In the genomic region with DNA sequence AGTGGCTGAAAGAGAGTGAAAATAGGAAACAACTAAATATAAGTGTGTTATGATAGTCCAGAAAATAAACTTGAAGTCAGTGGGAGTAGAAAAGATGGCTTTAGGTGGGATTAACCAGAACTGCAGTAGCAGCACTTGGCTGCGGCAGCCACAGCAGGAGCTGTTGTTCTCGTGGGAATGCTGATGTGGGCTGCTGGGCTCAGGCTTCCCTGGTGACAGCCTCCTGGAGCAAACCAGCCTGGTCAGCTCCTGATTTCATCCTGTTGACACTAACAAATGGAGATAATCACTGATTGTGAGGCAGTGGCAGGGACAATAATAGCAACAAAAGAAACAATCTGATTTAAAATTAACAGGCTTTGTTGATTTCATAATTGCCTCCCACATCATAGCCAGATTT, we compare ENCODE assay signal across 11 cellular contexts.
A peak's percentile ranks its signal among the peaks of the same experiment; 100 is the strongest.
DNase-seq lines count a peak whose midpoint lies in the region; ATAC-seq and TF ChIP-seq lines count a peak whose summit lies in the region.
"Had no signal": no experiment of that assay in that cellular context is flagged by ENCODE, and none has a peak within 500 bp of the region (broad histone marks: within the 10 kb centered on the region; RNA-seq: fewer than 3 reads in every experiment).

No MANE protein-coding gene starts in this region.

- H4K91ac ChIP-seq in neuronal stem cell (ENCODE audit: low read depth, low read length, poor library complexity): peak overlapping the region; percentile 25

- H2BK120ac ChIP-seq in neuronal stem cell (ENCODE audit: low read depth, low read length): no peak overlapping the region

- BruUV-seq in Calu3 (replicated peaks; lab: Mats Ljungman, UMichigan): no TSS peak

- H3K4me3 Mint-ChIP-seq in Calu3 (ENCODE audit: low read depth, unreplicated experiment): no peak overlapping the region

- no peak overlapping the region for H4K8ac ChIP-seq in neuronal stem cell (ENCODE audit: low read depth, low read length)

- H3K23ac ChIP-seq in neuronal stem cell (ENCODE audit: low read depth, low read length, poor library complexity): no peak overlapping the region

- H3K9me3 Mint-ChIP-seq in Calu3 (ENCODE audit: low read depth, unreplicated experiment): no peaks in the 10 kb centered on the region

- no peak overlapping the region for H3K27ac Mint-ChIP-seq in Calu3 (ENCODE audit: unreplicated experiment)

- no peak overlapping the region for H2BK15ac ChIP-seq in neuronal stem cell (ENCODE audit: low read length)

- H3K4ac ChIP-seq in neuronal stem cell (ENCODE audit: low read length): no peak overlapping the region

- peak overlapping the region in 5 of 10 donors; percentile 18 to 64 (median 42) for H3K27ac ChIP-seq in heart right ventricle
- H3K27ac ChIP-seq in neuronal stem cell (replicated peaks; ENCODE audit: low read length): peak overlapping the region; percentile 21
- H3K27ac ChIP-seq: suprapubic skin had no signal

- no peak overlapping the region for H3K18ac ChIP-seq in neuronal stem cell (ENCODE audit: low read length)

- H3K36me3 Mint-ChIP-seq in Calu3 (ENCODE audit: insufficient read depth, unreplicated experiment): no peaks in the 10 kb centered on the region

- no peaks in the 10 kb centered on the region for H3K9me3 ChIP-seq in NT2/D1 (ENCODE audit: insufficient read depth, low read length)
- no peaks in the 10 kb centered on the region for H3K9me3 ChIP-seq in heart right ventricle
- peaks cover 0 to 3% of the 10 kb centered on the region in 2 donors for H3K9me3 ChIP-seq in neuronal stem cell (replicated peaks in 1 of 2; ENCODE audit: control insufficient read depth in 2 of 2, insufficient read depth in 1 of 2, low read depth in 1 of 2, low read length in 2 of 2)
- H3K9me3 ChIP-seq: suprapubic skin had no signal

- H2BK12ac ChIP-seq in neuronal stem cell (ENCODE audit: low read length): no peak overlapping the region

- no peak overlapping the region for H2AFZ ChIP-seq in neuronal stem cell (ENCODE audit: low read length)

- H3K27me3 Mint-ChIP-seq in Calu3 (ENCODE audit: unreplicated experiment): no peaks in the 10 kb centered on the region

- H3K14ac ChIP-seq in neuronal stem cell (ENCODE audit: low read length): no peak overlapping the region

- DNase-seq in COR-L47 (lab: John Stamatoyannopoulos, UW) (peak; percentile 69), NT2/D1 (ENCODE audit: low read depth, low spot score) (peak; percentile 27), heart right ventricle (peak in 1 of 2 donors; percentile 46), neuronal stem cell (ENCODE audit: low spot score) (no peak), Calu3 (no peak), NCI-H2171 (lab: John Stamatoyannopoulos, UW) (no peak), cortex of kidney (lab: John Stamatoyannopoulos, UW) (no peak)
- DNase-seq: amniotic stem cell, NCI-H774 had no signal

- peaks cover 18% of the 10 kb centered on the region for H3K4me1 Mint-ChIP-seq in Calu3 (ENCODE audit: low read depth, unreplicated experiment)

- 14 to 19% methylated on average over 2 of the region's 2 CpGs for WGBS in heart right ventricle, 2 donors
- no CpG with 5 or more reads among the region's 2 CpGs for WGBS in neuronal stem cell (ENCODE audit: extremely low coverage in 2 of 2, insufficient read length in 2 of 2, insufficient replicate concordance in 1 of 2), 2 donors

- no peak overlapping the region for H3K9ac ChIP-seq in NT2/D1 (ENCODE audit: insufficient read length, low read depth)
- no peak overlapping the region for H3K9ac ChIP-seq in neuronal stem cell (ENCODE audit: low read depth, low read length, poor library complexity)

- no peaks in the 10 kb centered on the region for H3K79me1 ChIP-seq in neuronal stem cell (ENCODE audit: low read depth, low read length)

- peak; percentile 69 to 83 (median 78) for ATAC-seq in heart right ventricle
- ATAC-seq in HG02852 (IDR thresholded peaks at IDR 0.05; ENCODE audit: unreplicated experiment): no peak

- no peak for TF ChIP-seq CTCF in heart right ventricle (IDR thresholded peaks at IDR 0.05)
- no peak for TF ChIP-seq CTCF in Calu3 (IDR thresholded peaks at IDR 0.05; ENCODE audit: unreplicated experiment)

- H3K36me3 ChIP-seq in NT2/D1 (ENCODE audit: insufficient read depth, insufficient read length, low read length) (no peaks in the 10 kb centered on the region), heart right ventricle (no peaks in the 10 kb centered on the region), neuronal stem cell (replicated peaks in 1 of 2; ENCODE audit: control insufficient read depth in 2 of 2, insufficient read depth in 2 of 2, low read length in 2 of 2) (no peaks in the 10 kb centered on the region)
- H3K36me3 ChIP-seq: suprapubic skin had no signal

- H3K4me3 ChIP-seq in NT2/D1 (ENCODE audit: insufficient read length, low read depth) (no peak overlapping the region), heart right ventricle (no peak overlapping the region), neuronal stem cell (ENCODE audit: low read length in 2 of 2) (no peak overlapping the region)
- H3K4me3 ChIP-seq: suprapubic skin had no signal

- H3K27me3 ChIP-seq in NT2/D1 (ENCODE audit: insufficient read depth, insufficient read length): no peaks in the 10 kb centered on the region
- H3K27me3 ChIP-seq in heart right ventricle: no peaks in the 10 kb centered on the region
- H3K27me3 ChIP-seq in neuronal stem cell (ENCODE audit: control insufficient read depth in 3 of 3, insufficient read depth in 3 of 3, low read depth in 1 of 3, low read length in 3 of 3): no peaks in the 10 kb centered on the region
- H3K27me3 ChIP-seq: suprapubic skin had no signal

- H2BK5ac ChIP-seq in neuronal stem cell (ENCODE audit: low read length): no peak overlapping the region

- peaks cover 8% of the 10 kb centered on the region for H3K4me1 ChIP-seq in NT2/D1 (ENCODE audit: insufficient read depth, insufficient read length)
- H3K4me1 ChIP-seq in heart right ventricle: peaks cover 33 to 72% (median 57%) of the 10 kb centered on the region in 9 donors
- peaks cover 16 to 24% of the 10 kb centered on the region in 2 donors for H3K4me1 ChIP-seq in neuronal stem cell (ENCODE audit: control insufficient read depth in 2 of 2, insufficient read depth in 1 of 2, low read depth in 1 of 2, low read length in 2 of 2)

- intact Hi-C loops in heart right ventricle (cut with DNase I) (no loop called here), Calu3 (cut with micrococcal nuclease; ENCODE audit: unreplicated experiment) (no loop called here)

- H3K4me2 ChIP-seq in neuronal stem cell (ENCODE audit: insufficient read depth, low read length, poor library complexity, severe bottlenecking): no peak overlapping the region

- no peak overlapping the region for H2AK5ac ChIP-seq in neuronal stem cell (ENCODE audit: low read depth, low read length)

- CTCF ChIA-PET in Calu3 (lab: Charles Lee): no interaction called here

Comparison
In these comparisons a context has a peak if more than half of its experiments do, and no peak if none do; other contexts are left out.
1. DNase-seq: peak in COR-L47 (single experiment) and NT2/D1 (single experiment); none in neuronal stem cell (single experiment), Calu3 (single experiment), NCI-H2171 (single experiment) and cortex of kidney (single experiment).